ENCODE assay signal across 24 cellular contexts in genomic region chr7:146131701-146132100, GRCh38.
"Had no signal": no experiment of that assay in that cellular context is flagged by ENCODE, and none has a peak within 500 bp of the region (broad histone marks: within the 10 kb centered on the region; RNA-seq: fewer than 3 reads in every experiment).

No MANE protein-coding gene starts in this region.

- H3K27me3 ChIP-seq: esophagus squamous epithelium, gastroesophageal sphincter, neutrophil, right atrium auricular region, sigmoid colon, testis, tibial nerve, upper lobe of right lung, vagina had no signal

- ATAC-seq: effector memory CD8-positive, alpha-beta T cell; gastroesophageal sphincter; left cardiac atrium; lower lobe of right lung; naive thymus-derived CD4-positive, alpha-beta T cell; stimulated activated naive B cell treated with anti-CD40 and anti-IgM and Interleukin-4, amounts not matched to agents 10 μg/mL and 1 μg/mL and 100 μg/mL, for 72 hours; stimulated activated naive CD8-positive, alpha-beta T cell treated with anti-CD3 and anti-CD28 coated beads, Interleukin-15, amount 100 ng/mL, for 72 hours; upper lobe of right lung had no signal

- H3K4me1 ChIP-seq: esophagus squamous epithelium, gastroesophageal sphincter, left ventricle myocardium inferior, lower lobe of right lung, right atrium auricular region, sigmoid colon, testis, tibial nerve, upper lobe of right lung, vagina had no signal

- H3K36me3 ChIP-seq: esophagus squamous epithelium, gastroesophageal sphincter, left ventricle myocardium inferior, lower lobe of right lung, neutrophil, right atrium auricular region, sigmoid colon, tibial nerve, upper lobe of right lung, vagina had no signal

- H3K4me3 ChIP-seq: esophagus squamous epithelium, gastroesophageal sphincter, left ventricle myocardium inferior, lower lobe of right lung, right atrium auricular region, sigmoid colon, skin epidermis, testis, tibial nerve, upper lobe of right lung, vagina had no signal

- H3K27ac ChIP-seq: esophagus squamous epithelium, gastroesophageal sphincter, left ventricle myocardium inferior, lower lobe of right lung, neutrophil, right atrium auricular region, sigmoid colon, skin epidermis, testis, tibial nerve, upper lobe of right lung, vagina had no signal

- H3K9me3 ChIP-seq: esophagus squamous epithelium, gastroesophageal sphincter, lower lobe of right lung, neutrophil, right atrium auricular region, sigmoid colon, testis, upper lobe of right lung, vagina had no signal

- DNase-seq: effector memory CD8-positive, alpha-beta T cell; esophagus squamous epithelium; foreskin fibroblast; glutamatergic neuron; kidney; left cardiac atrium; left ventricle myocardium inferior; lower lobe of right lung; mesenchymal stem cell; naive thymus-derived CD4-positive, alpha-beta T cell; nephron progenitor cell; sigmoid colon; stimulated activated CD4-positive, alpha-beta T cell treated with anti-CD3 and anti-CD28 coated beads, Interleukin-2, amount 100 ng/mL, for 24 hours; stimulated activated CD4-positive, alpha-beta T cell treated with anti-CD3 and anti-CD28 coated beads, Interleukin-4, amount 100 ng/mL, for 4 hours; stimulated activated naive B cell treated with anti-CD40 and anti-IgM and Interleukin-4, amounts not matched to agents 10 μg/mL and 1 μg/mL and 100 μg/mL, for 72 hours; stimulated activated naive CD8-positive, alpha-beta T cell treated with anti-CD3 and anti-CD28 coated beads, Interleukin-15, amount 100 ng/mL, for 72 hours; testis; upper lobe of right lung had no signal
